8 cellular contexts compared by ENCODE assay signal in the genomic region with DNA sequence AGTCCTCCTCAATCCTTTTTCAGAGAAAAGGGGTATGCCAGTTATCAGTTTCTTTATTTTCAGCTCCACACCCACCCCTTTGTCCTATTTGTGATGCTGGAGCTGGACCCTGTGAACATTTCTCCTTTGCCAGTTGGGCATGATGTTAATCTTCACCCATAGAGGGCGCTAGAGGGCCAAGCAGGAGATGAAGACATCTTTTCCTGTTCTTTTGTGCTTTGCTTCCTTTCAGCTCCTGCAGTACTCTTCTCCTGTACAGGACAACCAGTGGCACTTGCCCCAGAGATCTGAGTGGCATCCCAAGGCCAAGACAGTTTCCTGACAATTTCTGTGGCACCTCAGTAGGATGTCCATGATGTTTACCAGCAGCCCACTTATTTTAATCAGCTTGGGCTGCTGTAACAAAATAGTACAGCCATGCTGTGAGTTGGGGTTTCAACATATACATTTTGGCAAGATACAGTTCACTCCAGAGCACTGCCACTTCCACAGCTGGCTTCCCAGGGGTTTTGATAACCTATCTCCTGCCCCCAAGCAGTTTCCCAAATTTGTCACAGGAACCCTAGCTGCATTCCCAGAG. TPM values are rescaled to one million over a fixed set of nuclear protein-coding genes. Genes with fewer than 3 reads are reported as not detected.
A peak's percentile ranks its signal among the peaks of the same experiment; 100 is the strongest.
DNase-seq lines count a peak whose midpoint lies in the region; ATAC-seq, FAIRE-seq and TF ChIP-seq lines count a peak whose summit lies in the region.

No MANE protein-coding gene starts in this region.

- peaks cover 14% of the 10 kb centered on the region for H3K27me3 ChIP-seq in smooth muscle cell (ENCODE audit: low read depth)

- no peaks in the 10 kb centered on the region for H3F3A ChIP-seq in smooth muscle cell (ENCODE audit: low read depth)

- peak; percentile 78 for TF ChIP-seq CTCF in smooth muscle cell (IDR thresholded peaks at IDR 0.05; ENCODE audit: borderline replicate concordance, insufficient read depth, poor library complexity, severe bottlenecking)

- H3K4me3 Mint-ChIP-seq in IgD-negative memory B cell, result no peak overlapping the region
- no peak overlapping the region for H3K4me3 Mint-ChIP-seq in activated T-helper 2 cell treated with anti-CD3 and anti-CD28 coated beads, Interferon-gamma antibody, Interleukin-2, Interleukin-4, amounts not matched to agents 10 μg/mL and 5 μg/mL and 100 μg/mL, durations not matched to agents 14 hours and 24 hours and 36 hours (ENCODE audit: low read depth)

- peak overlapping the region in 2 of 3 donors; percentile 21 to 47 for H3K27ac Mint-ChIP-seq in IgD-negative memory B cell
- H3K27ac Mint-ChIP-seq in activated T-helper 2 cell treated with anti-CD3 and anti-CD28 coated beads, Interferon-gamma antibody, Interleukin-2, Interleukin-4, amounts not matched to agents 10 μg/mL and 5 μg/mL and 100 μg/mL, durations not matched to agents 14 hours and 24 hours and 36 hours, result peak overlapping the region; percentile 54

- no peak overlapping the region for H3K9ac ChIP-seq in smooth muscle cell (ENCODE audit: low read depth)

- H3K4me2 ChIP-seq in smooth muscle cell, result no peak overlapping the region

- peaks cover 6 to 14% (median 6%) of the 10 kb centered on the region in 3 donors for H3K4me1 Mint-ChIP-seq in IgD-negative memory B cell
- H3K4me1 Mint-ChIP-seq in activated T-helper 2 cell treated with anti-CD3 and anti-CD28 coated beads, Interferon-gamma antibody, Interleukin-2, Interleukin-4, amounts not matched to agents 10 μg/mL and 5 μg/mL and 100 μg/mL, durations not matched to agents 14 hours and 24 hours and 36 hours (ENCODE audit: low read depth), result peaks cover 25% of the 10 kb centered on the region

- intact Hi-C loops in activated T-helper 2 cell treated with anti-CD3 and anti-CD28 coated beads, Interferon-gamma antibody, Interleukin-2, Interleukin-4, amounts not matched to agents 10 μg/mL and 5 μg/mL and 100 μg/mL, durations not matched to agents 14 hours and 24 hours and 36 hours (cut with micrococcal nuclease), result loop anchor here (2.0 to 10.0 kb wide), 4 partner anchors 79 to 491 kb away; a partner anchor contains a TSS

- 5% methylated on average over 1 of the region's 1 CpG for WGBS in smooth muscle cell (ENCODE audit: low lambda C conversion rate)

- no peak overlapping the region for H3K27ac ChIP-seq in smooth muscle cell (ENCODE audit: low read depth)

- no peaks in the 10 kb centered on the region for H3K4me1 ChIP-seq in smooth muscle cell (ENCODE audit: low read depth)

- peaks cover 6% of the 10 kb centered on the region for H3K27me3 Mint-ChIP-seq in IgD-negative memory B cell
- H3K27me3 Mint-ChIP-seq in activated T-helper 2 cell treated with anti-CD3 and anti-CD28 coated beads, Interferon-gamma antibody, Interleukin-2, Interleukin-4, amounts not matched to agents 10 μg/mL and 5 μg/mL and 100 μg/mL, durations not matched to agents 14 hours and 24 hours and 36 hours (ENCODE audit: low read depth), result peaks cover 34% of the 10 kb centered on the region

- H3K9me3 ChIP-seq in smooth muscle cell (replicated peaks; ENCODE audit: low read depth), result no peaks in the 10 kb centered on the region

- no peaks in the 10 kb centered on the region for H3K36me3 ChIP-seq in smooth muscle cell (ENCODE audit: low read depth)

- H2AFZ ChIP-seq in smooth muscle cell (ENCODE audit: low read depth), result no peak overlapping the region

- FAIRE-seq in RCC 7860 (lab: Jason Lieb, UNC), result no peak

- peaks cover 8% of the 10 kb centered on the region for H3K36me3 Mint-ChIP-seq in IgD-negative memory B cell
- H3K36me3 Mint-ChIP-seq in activated T-helper 2 cell treated with anti-CD3 and anti-CD28 coated beads, Interferon-gamma antibody, Interleukin-2, Interleukin-4, amounts not matched to agents 10 μg/mL and 5 μg/mL and 100 μg/mL, durations not matched to agents 14 hours and 24 hours and 36 hours (ENCODE audit: low read depth), result no peaks in the 10 kb centered on the region

- no peak overlapping the region for H3K4me3 ChIP-seq in smooth muscle cell

- peak; percentile 60 for DNase-seq in DMS153 treated with DMSO at 0.1 percent for 48 hours (lab: John Stamatoyannopoulos, UW; ENCODE audit: unreplicated experiment)
- DNase-seq in RCC 7860 (ENCODE audit: low spot score), result peak; percentile 51
- DNase-seq in activated T-helper 2 cell treated with anti-CD3 and anti-CD28 coated beads, Interferon-gamma antibody, Interleukin-2, Interleukin-4, amounts not matched to agents 10 μg/mL and 5 μg/mL and 100 μg/mL, durations not matched to agents 14 hours and 24 hours and 36 hours (ENCODE audit: low spot score), result peak; percentile 63
- peak; percentile 37 for DNase-seq in glomerular endothelial cell (ENCODE audit: extremely low read depth, low read depth, low spot score)
- no peak for DNase-seq in smooth muscle cell (lab: John Stamatoyannopoulos, UW; ENCODE audit: unreplicated experiment)
- DNase-seq in occipital lobe (lab: John Stamatoyannopoulos, UW), result no peak

- ATAC-seq in HG02571 (IDR thresholded peaks at IDR 0.05; ENCODE audit: unreplicated experiment), result no peak

- H4K20me1 ChIP-seq in smooth muscle cell (ENCODE audit: low read depth), result no peaks in the 10 kb centered on the region

- H3K79me2 ChIP-seq in smooth muscle cell (ENCODE audit: low read depth), result no peaks in the 10 kb centered on the region

- no peaks in the 10 kb centered on the region for H3K9me3 Mint-ChIP-seq in IgD-negative memory B cell
- no peaks in the 10 kb centered on the region for H3K9me3 Mint-ChIP-seq in activated T-helper 2 cell treated with anti-CD3 and anti-CD28 coated beads, Interferon-gamma antibody, Interleukin-2, Interleukin-4, amounts not matched to agents 10 μg/mL and 5 μg/mL and 100 μg/mL, durations not matched to agents 14 hours and 24 hours and 36 hours

RNA-seq across cellular contexts. Expression of a gene that starts 4.6 kb away (rescaled TPM):
- polyA plus RNA-seq in IgD-negative memory B cell (0.35 TPM), smooth muscle cell (not detected in 2 replicates)
- total RNA-seq in activated T-helper 2 cell treated with anti-CD3 and anti-CD28 coated beads, Interferon-gamma antibody, Interleukin-2, Interleukin-4, amounts not matched to agents 10 μg/mL and 5 μg/mL and 100 μg/mL, durations not matched to agents 14 hours and 24 hours and 36 hours, result not detected in 2 replicates
- total RNA-seq in glomerular endothelial cell (0.87 TPM in 1 of 2 replicates, not detected in the other), smooth muscle cell (not detected in 2 replicates), occipital lobe (0.31 TPM)

RNA-seq across cellular contexts. Expression of a gene that starts 7.3 kb away (rescaled TPM):
- polyA plus RNA-seq in IgD-negative memory B cell (not detected), smooth muscle cell (not detected in 2 replicates)
- total RNA-seq in activated T-helper 2 cell treated with anti-CD3 and anti-CD28 coated beads, Interferon-gamma antibody, Interleukin-2, Interleukin-4, amounts not matched to agents 10 μg/mL and 5 μg/mL and 100 μg/mL, durations not matched to agents 14 hours and 24 hours and 36 hours, result not detected in 2 replicates
- total RNA-seq in glomerular endothelial cell (not detected in 2 replicates), smooth muscle cell (not detected in 2 replicates), occipital lobe (not detected)

RNA-seq across cellular contexts. Expression of a gene that starts 22.2 kb away (rescaled TPM):
- polyA plus RNA-seq in IgD-negative memory B cell, result not detected
- not detected in 2 replicates for total RNA-seq in activated T-helper 2 cell treated with anti-CD3 and anti-CD28 coated beads, Interferon-gamma antibody, Interleukin-2, Interleukin-4, amounts not matched to agents 10 μg/mL and 5 μg/mL and 100 μg/mL, durations not matched to agents 14 hours and 24 hours and 36 hours
- total RNA-seq in glomerular endothelial cell, result not detected in 2 replicates
- total RNA-seq in smooth muscle cell, result not detected in 2 replicates
- polyA plus RNA-seq in smooth muscle cell, result 1.2 and 1.4 TPM in 2 replicates
- not detected for total RNA-seq in occipital lobe

Comparison
In these comparisons a context has a peak if more than half of its experiments do, and no peak if none do; other contexts are left out.
1. DNase-seq: peak in DMS153 treated with DMSO at 0.1 percent for 48 hours (single experiment), RCC 7860 (single experiment), activated T-helper 2 cell treated with anti-CD3 and anti-CD28 coated beads, Interferon-gamma antibody, Interleukin-2, Interleukin-4, amounts not matched to agents 10 μg/mL and 5 μg/mL and 100 μg/mL, durations not matched to agents 14 hours and 24 hours and 36 hours (single experiment) and glomerular endothelial cell (single experiment); none in smooth muscle cell (single experiment) and occipital lobe (single experiment).